ENCODE assay signal across 8 cellular contexts in the genomic region with DNA sequence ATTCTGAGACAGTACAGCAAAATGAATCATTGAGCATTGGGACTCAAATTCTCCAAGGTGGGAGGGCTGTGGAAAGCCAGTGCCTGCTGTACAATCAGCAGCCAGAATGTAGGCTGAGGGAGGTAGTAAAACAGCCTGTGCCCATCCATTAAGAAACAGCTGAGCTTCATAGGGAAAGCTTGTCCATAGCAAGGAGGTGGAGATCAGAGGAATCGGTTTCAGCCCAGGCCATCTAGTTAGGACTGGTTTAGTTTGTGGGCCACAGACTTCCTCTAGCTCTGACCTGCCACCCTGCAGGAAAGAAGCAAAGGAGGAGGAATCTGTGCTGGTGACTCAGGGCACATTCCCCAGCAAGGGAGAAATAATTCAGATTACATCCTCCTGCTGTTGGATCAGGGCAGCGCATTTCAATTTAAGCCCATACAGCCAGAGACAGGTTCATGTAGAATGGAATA.
DNase-seq lines count a peak whose midpoint lies in the region; ATAC-seq, FAIRE-seq and TF ChIP-seq lines count a peak whose summit lies in the region.

No MANE protein-coding gene starts in this region.

- intact Hi-C loops in thyroid gland (cut with DNase I), result no loop called here

- no peaks in the 10 kb centered on the region for H3K9me3 ChIP-seq in thyroid gland

- no peak overlapping the region for H3K4me3 ChIP-seq in foreskin fibroblast (ENCODE audit: low read depth in 1 of 2, low read length in 2 of 2)
- no peak overlapping the region for H3K4me3 ChIP-seq in thyroid gland (replicated peaks in 1 of 3)

- TF ChIP-seq POLR2A in thyroid gland (IDR thresholded peaks at IDR 0.05), result no peak

- no peak for ATAC-seq in HG02840 (IDR thresholded peaks at IDR 0.05; ENCODE audit: low FRiP score, unreplicated experiment)

- DNase-seq in ELF-1 (ENCODE audit: low read depth, low spot score) (peak; percentile 88), RCC 7860 (ENCODE audit: low spot score) (peak; percentile 66), foreskin fibroblast (peak; percentile 83 to 94), pulmonary artery endothelial cell (ENCODE audit: low read depth, low spot score) (peak; percentile 17), thyroid gland (no peak), T-helper 2 cell (no peak), NCI-H1048 (lab: John Stamatoyannopoulos, UW) (no peak)

- no peaks in the 10 kb centered on the region for H3K36me3 ChIP-seq in thyroid gland

- no peak overlapping the region for H3K27ac ChIP-seq in thyroid gland

- peak; percentile 43 for TF ChIP-seq CTCF in foreskin fibroblast (IDR thresholded peaks at IDR 0.05; ENCODE audit: low read depth, low read length)
- no peak for TF ChIP-seq CTCF in thyroid gland (IDR thresholded peaks at IDR 0.05)

- WGBS in thyroid gland, 2 donors, result 69 to 87% methylated on average over 2 of the region's 2 CpGs

- FAIRE-seq in RCC 7860 (lab: Jason Lieb, UNC), result peak; percentile 68

- no peaks in the 10 kb centered on the region for H3K4me1 ChIP-seq in thyroid gland

- H3K27me3 ChIP-seq in thyroid gland, result no peaks in the 10 kb centered on the region

Comparison
In these comparisons a context has a peak if more than half of its experiments do, and no peak if none do; other contexts are left out.
1. DNase-seq: peak in ELF-1 (single experiment), RCC 7860 (single experiment), foreskin fibroblast (2 of 2) and pulmonary artery endothelial cell (single experiment); none in thyroid gland (0 of 2), T-helper 2 cell (0 of 5) and NCI-H1048 (single experiment).